In genomic region chr4:88212253-88212561, GRCh38 we compare ENCODE assay signal across 15 cellular contexts. TPM values are rescaled to one million over a fixed set of nuclear protein-coding genes. Genes with fewer than 3 reads are reported as not detected.
DNase-seq lines count a peak whose midpoint lies in the region; ATAC-seq and TF ChIP-seq lines count a peak whose summit lies in the region.
"Had no signal": no experiment of that assay in that cellular context is flagged by ENCODE, and none has a peak within 500 bp of the region (broad histone marks: within the 10 kb centered on the region; RNA-seq: fewer than 3 reads in every experiment).

No MANE protein-coding gene starts in this region.

- H3K27ac Mint-ChIP-seq in T-helper 17 cell: no peak overlapping the region
- H3K27ac Mint-ChIP-seq: activated naive CD4-positive, alpha-beta T cell treated with anti-CD3 and anti-CD28 coated beads for 36 hours; stimulated activated effector memory CD8-positive, alpha-beta T cell treated with anti-CD3 and anti-CD28 coated beads, Interleukin-12 subunit alpha, Interleukin-12 subunit beta, amount 100 ng/mL, for 72 hours; T-helper 1 cell treated with Interleukin-12 subunit alpha and Interleukin-12 subunit beta and Interleukin-4 antibody, amounts not matched to agents 30 μg/mL and 1 μg/mL, for 36 hours had no signal

- H3K36me3 ChIP-seq in SK-N-SH (replicated peaks in 1 of 2; ENCODE audit: control insufficient read depth in 1 of 2, insufficient read depth in 2 of 2, low read length in 1 of 2): no peaks in the 10 kb centered on the region
- H3K36me3 ChIP-seq in ascending aorta: no peaks in the 10 kb centered on the region
- H3K36me3 ChIP-seq: tibial nerve had no signal

- H3K4me3 Mint-ChIP-seq in T-helper 17 cell: no peak overlapping the region
- H3K4me3 Mint-ChIP-seq: activated naive CD4-positive, alpha-beta T cell treated with anti-CD3 and anti-CD28 coated beads for 36 hours; stimulated activated effector memory CD8-positive, alpha-beta T cell treated with anti-CD3 and anti-CD28 coated beads, Interleukin-12 subunit alpha, Interleukin-12 subunit beta, amount 100 ng/mL, for 72 hours; T-helper 1 cell treated with Interleukin-12 subunit alpha and Interleukin-12 subunit beta and Interleukin-4 antibody, amounts not matched to agents 30 μg/mL and 1 μg/mL, for 36 hours had no signal

- peak; percentile 52 for ATAC-seq in SK-N-SH treated with all-trans-retinoic acid at 6 μM for 48 hours
- ATAC-seq in HG02885 (IDR thresholded peaks at IDR 0.05; ENCODE audit: poor library complexity, unreplicated experiment): peak; percentile 5
- ATAC-seq in T-helper 17 cell: peak; percentile 16
- ATAC-seq in HG03378 (IDR thresholded peaks at IDR 0.05; ENCODE audit: unreplicated experiment): no peak

- H3K9me3 ChIP-seq in SK-N-SH (no peaks in the 10 kb centered on the region), T-helper 17 cell (ENCODE audit: control insufficient read depth, low read length, poor library complexity, severe bottlenecking) (no peaks in the 10 kb centered on the region), ascending aorta (no peaks in the 10 kb centered on the region)
- H3K9me3 ChIP-seq: tibial nerve had no signal

- no peak overlapping the region for H3K9ac ChIP-seq in SK-N-SH
- H3K9ac ChIP-seq: GM23248 had no signal

- H3K4me3 ChIP-seq in SK-N-SH (ENCODE audit: low read depth in 2 of 2, low read length in 1 of 2): no peak overlapping the region; a peak in 1 of 4 replicates
- H3K4me3 ChIP-seq in ascending aorta: no peak overlapping the region
- H3K4me3 ChIP-seq: GM23248, tibial nerve had no signal

- POLR2A ChIA-PET in SK-N-SH (lab: Yijun Ruan, JAX): no interaction called here

- no peaks in the 10 kb centered on the region for H3K9me2 ChIP-seq in SK-N-SH

- no peaks in the 10 kb centered on the region for H3K79me2 ChIP-seq in SK-N-SH (ENCODE audit: insufficient read depth)

- H3K4me1 ChIP-seq in SK-N-SH (ENCODE audit: control insufficient read depth in 1 of 2, insufficient read depth in 2 of 2, low read depth in 1 of 2, low read length in 1 of 2) (no peaks in the 10 kb centered on the region), ascending aorta (peaks cover 0 to 3% of the 10 kb centered on the region in 2 donors)

- H3K27ac ChIP-seq in SK-N-SH (ENCODE audit: low read depth in 2 of 2, low read length in 1 of 2): no peak overlapping the region
- no peak overlapping the region for H3K27ac ChIP-seq in ascending aorta
- H3K27ac ChIP-seq: GM23248, tibial nerve had no signal

- no peak for TF ChIP-seq EP300 in SK-N-SH (IDR thresholded peaks at IDR 0.05; ENCODE audit: borderline replicate concordance in 1 of 2, low read depth in 1 of 2, low read length in 1 of 2)

- H3K27me3 Mint-ChIP-seq in T-helper 17 cell: peaks cover 27% of the 10 kb centered on the region

- no peaks in the 10 kb centered on the region for H3K36me3 Mint-ChIP-seq in T-helper 17 cell (ENCODE audit: low read depth)
- H3K36me3 Mint-ChIP-seq: stimulated activated effector memory CD8-positive, alpha-beta T cell treated with anti-CD3 and anti-CD28 coated beads, Interleukin-12 subunit alpha, Interleukin-12 subunit beta, amount 100 ng/mL, for 72 hours had no signal

- TF ChIP-seq RAD21 in SK-N-SH (IDR thresholded peaks at IDR 0.05; ENCODE audit: low read length): no peak

- H3F3A ChIP-seq in SK-N-SH (replicated peaks; ENCODE audit: insufficient read depth): no peaks in the 10 kb centered on the region

- intact Hi-C loops in ascending aorta (cut with DNase I): loop anchor here (1.0 to 10.0 kb wide), 3 partner anchors 240 to 537 kb away; no protein-coding TSS in a partner anchor

- CTCF ChIA-PET in SK-N-SH (lab: Yijun Ruan, JAX): interaction anchor here (0.7 to 3.7 kb wide), 82 partner anchors 9 to 811 kb away, joined by 3 to 54 read pairs (median 4); partner anchors contain the start of genes ABCG2, HERC5 and SPP1

- H3K27me3 ChIP-seq in SK-N-SH (ENCODE audit: insufficient read depth): no peaks in the 10 kb centered on the region; the same call in 1 of the 2 replicates
- no peaks in the 10 kb centered on the region for H3K27me3 ChIP-seq in ascending aorta
- H3K27me3 ChIP-seq: tibial nerve had no signal

- DNase-seq in SK-N-SH: no peak
- DNase-seq in T-helper 17 cell: no peak
- DNase-seq in globus pallidus (ENCODE audit: low spot score): no peak
- no peak for DNase-seq in activated naive CD4-positive, alpha-beta T cell treated with Interleukin-2 at 50 U/mL for 16 hours
- DNase-seq in ascending aorta (ENCODE audit: low spot score in 2 of 2): no peak
- DNase-seq: NCI-H226, Right ventricle myocardium superior had no signal

- TF ChIP-seq CTCF in SK-N-SH (IDR thresholded peaks at IDR 0.05) (no peak), ascending aorta (IDR thresholded peaks at IDR 0.05) (no peak)

- H3K4me2 ChIP-seq in SK-N-SH: no peak overlapping the region

- no peaks in the 10 kb centered on the region for H4K20me1 ChIP-seq in SK-N-SH (ENCODE audit: insufficient read depth)

- peaks cover 9% of the 10 kb centered on the region for H3K4me1 Mint-ChIP-seq in T-helper 17 cell
- H3K4me1 Mint-ChIP-seq: stimulated activated effector memory CD8-positive, alpha-beta T cell treated with anti-CD3 and anti-CD28 coated beads, Interleukin-12 subunit alpha, Interleukin-12 subunit beta, amount 100 ng/mL, for 72 hours had no signal

- H2AFZ ChIP-seq in SK-N-SH (ENCODE audit: low read depth): no peak overlapping the region
- H2AFZ ChIP-seq: GM23248 had no signal

- WGBS in SK-N-SH (ENCODE audit: low lambda C conversion rate): 7% methylated on average over 4 of the region's 4 CpGs

TF ChIP-seq in SK-N-SH treated with all-trans-retinoic acid at 6 μM for 48 hours, 23 proteins besides CTCF, POLR2A, EP300 and RAD21 (continues in another document):
- TF ChIP-seq BACH2 (CRISPR knock-in tag; IDR thresholded peaks at IDR 0.05; ENCODE audit: borderline replicate concordance): no peak
- no peak for TF ChIP-seq TSHZ2 (CRISPR knock-in tag; IDR thresholded peaks at IDR 0.05)
- TF ChIP-seq OSR1 (CRISPR knock-in tag; IDR thresholded peaks at IDR 0.05): no peak
- TF ChIP-seq TOX (CRISPR knock-in tag; IDR thresholded peaks at IDR 0.05; ENCODE audit: borderline replicate concordance): no peak
- TF ChIP-seq ZNF565 (CRISPR knock-in tag; conservative IDR thresholded peaks at IDR 0.05; ENCODE audit: low read depth): no peak
- TF ChIP-seq TCF4 (CRISPR knock-in tag; IDR thresholded peaks at IDR 0.05; ENCODE audit: borderline replicate concordance): no peak

TF ChIP-seq in SK-N-SH, 30 proteins besides CTCF, POLR2A, EP300 and RAD21 (continues in another document):
- TF ChIP-seq REST (IDR thresholded peaks at IDR 0.05; ENCODE audit: low read depth, low read length) (no peak), ZBTB33 (IDR thresholded peaks at IDR 0.05; ENCODE audit: borderline replicate concordance, low read depth) (no peak), IRF3 (IDR thresholded peaks at IDR 0.05; ENCODE audit: low read depth, low read length) (no peak), JUND (IDR thresholded peaks at IDR 0.05) (no peak), RCOR1 (IDR thresholded peaks at IDR 0.05; ENCODE audit: low read length) (no peak)

RNA-seq across cellular contexts. Expression of gene ABCG2, which starts 53.8 kb away (rescaled TPM):
- polyA plus RNA-seq in SK-N-SH (2012; rRNA removed): 0.02 and 0.05 TPM in 2 replicates
- 0.01 and 0.03 TPM in 2 replicates for polyA plus RNA-seq in SK-N-SH (2012; cell fraction: cytosol; rRNA removed)
- polyA plus RNA-seq in SK-N-SH (2012; cell fraction: nucleus; rRNA removed): 0.02 TPM in 1 of 2 replicates, not detected in the other
- total RNA-seq in T-helper 17 cell (1 to 10 TPM in 1 of 2 donors, under 1 TPM in 1; 0.13 to 1.4 TPM), ascending aorta (6.1 TPM)
